In the genomic region with DNA sequence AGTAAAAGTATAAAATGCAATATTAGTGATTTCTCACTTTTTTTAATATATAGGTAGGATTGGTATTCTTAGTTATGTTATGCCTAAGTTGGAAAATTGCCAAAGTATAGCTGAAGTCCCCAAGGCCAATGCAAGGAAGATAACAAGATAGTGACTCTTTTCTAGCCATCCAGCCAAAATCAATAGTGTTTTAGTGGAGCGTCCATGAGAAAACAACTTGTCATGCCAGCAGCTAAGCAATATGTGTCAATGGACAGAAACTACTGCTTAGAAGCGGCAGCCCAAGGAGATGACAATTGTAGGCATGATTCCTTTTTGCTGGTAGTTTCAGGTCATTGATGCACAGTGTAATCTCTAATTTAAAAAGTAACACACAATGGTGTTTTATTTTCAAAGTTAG, we compare ENCODE assay signal across 5 cellular contexts.
"Had no signal": no experiment of that assay in that cellular context is flagged by ENCODE, and none has a peak within 500 bp of the region (broad histone marks: within the 10 kb centered on the region; RNA-seq: fewer than 3 reads in every experiment).

No MANE protein-coding gene starts in this region.

- H3K4me3 ChIP-seq: K562 had no signal

- H3K27me3 Mint-ChIP-seq: IgD-negative memory B cell had no signal

- H3K4me3 Mint-ChIP-seq: IgD-negative memory B cell had no signal

- H3K27ac ChIP-seq: HL-60 had no signal

- H3K27ac Mint-ChIP-seq: IgD-negative memory B cell had no signal

- H3K36me3 Mint-ChIP-seq: IgD-negative memory B cell had no signal

- DNase-seq: IMR-90, KBM-7 had no signal

- ATAC-seq: K562 had no signal

- FAIRE-seq: K562 had no signal

- H3K4me1 Mint-ChIP-seq: IgD-negative memory B cell had no signal
